In genomic region chr2:111017034-111017640, GRCh38 we compare ENCODE assay signal across 21 cellular contexts.
DNase-seq lines count a peak whose midpoint lies in the region; ATAC-seq, FAIRE-seq and TF ChIP-seq lines count a peak whose summit lies in the region.
"Had no signal": no experiment of that assay in that cellular context is flagged by ENCODE, and none has a peak within 500 bp of the region (broad histone marks: within the 10 kb centered on the region; RNA-seq: fewer than 3 reads in every experiment).

No MANE protein-coding gene starts in this region.

- H3K36me3 ChIP-seq in K562 (ENCODE audit: control insufficient read depth, insufficient read depth, low read length) (no peaks in the 10 kb centered on the region), HepG2 (replicated peaks in 1 of 2; ENCODE audit: control insufficient read depth in 1 of 2, insufficient read depth in 2 of 2, low read length in 2 of 2) (no peaks in the 10 kb centered on the region), heart right ventricle (no peaks in the 10 kb centered on the region)
- H3K36me3 ChIP-seq: BLaER1 treated with 17β-estradiol and CSF1 and Interleukin-3, amounts not matched to agents 10 nM and 100 nM had no signal

- H3K27me3 Mint-ChIP-seq in stimulated activated naive CD8-positive, alpha-beta T cell treated with anti-CD3 and anti-CD28 coated beads, Interleukin-15, amount 100 ng/mL, for 72 hours, result peaks cover 15% of the 10 kb centered on the region
- H3K27me3 Mint-ChIP-seq: IgD-negative memory B cell had no signal

- H4K20me1 ChIP-seq in K562 (replicated peaks; ENCODE audit: control insufficient read depth, insufficient read depth, low read length) (no peaks in the 10 kb centered on the region), HepG2 (ENCODE audit: insufficient read depth, low read length) (no peaks in the 10 kb centered on the region)
- H4K20me1 ChIP-seq: BLaER1 treated with 17β-estradiol and CSF1 and Interleukin-3, amounts not matched to agents 10 nM and 100 nM had no signal

- TF ChIP-seq POLR2A in K562 (conservative IDR thresholded peaks at IDR 0.05) (no peak), HepG2 (IDR thresholded peaks at IDR 0.05; ENCODE audit: insufficient read depth in 1 of 2, low read depth in 2 of 2, low read length in 2 of 2) (no peak)

- H2AFZ ChIP-seq in K562 (ENCODE audit: low read depth, low read length), result no peak overlapping the region
- H2AFZ ChIP-seq in HepG2 (ENCODE audit: low read length), result no peak overlapping the region

- no peak overlapping the region for H3K27ac Mint-ChIP-seq in stimulated activated naive CD8-positive, alpha-beta T cell treated with anti-CD3 and anti-CD28 coated beads, Interleukin-15, amount 100 ng/mL, for 72 hours
- H3K27ac Mint-ChIP-seq: IgD-negative memory B cell had no signal

- TF ChIP-seq RAD21 in K562 (CRISPR knock-in tag; conservative IDR thresholded peaks at IDR 0.05 in 1 of 2, IDR thresholded peaks at IDR 0.05 in 1 of 2) (no peak), HepG2 (CRISPR knock-in tag; IDR thresholded peaks at IDR 0.05) (no peak)

- H3K4me3 ChIP-seq in K562 (no peak overlapping the region), HepG2 (replicated peaks in 1 of 3; ENCODE audit: insufficient read depth in 1 of 3, low read depth in 2 of 3, low read length in 3 of 3) (no peak overlapping the region), heart right ventricle (no peak overlapping the region)
- H3K4me3 ChIP-seq: BLaER1 treated with 17β-estradiol and CSF1 and Interleukin-3, amounts not matched to agents 10 nM and 100 nM; GM12878 had no signal

- H3K27me3 ChIP-seq in K562 (ENCODE audit: control insufficient read depth in 2 of 2, insufficient read depth in 2 of 2, low read length in 2 of 2) (peaks cover 3 to 31% of the 10 kb centered on the region in 2 experiments; a peak in 4 of 5 replicates), HepG2 (ENCODE audit: control insufficient read depth in 1 of 2, insufficient read depth in 2 of 2, low read length in 2 of 2) (peaks cover 0 to 9% of the 10 kb centered on the region in 2 experiments; a peak in 2 of 5 replicates), heart right ventricle (peaks cover 0 to 3% (median 0%) of the 10 kb centered on the region in 7 donors)
- H3K27me3 ChIP-seq: BLaER1 treated with 17β-estradiol and CSF1 and Interleukin-3, amounts not matched to agents 10 nM and 100 nM had no signal

- peaks cover 6 to 16% of the 10 kb centered on the region in 2 donors for H3K9me3 Mint-ChIP-seq in stimulated activated naive CD8-positive, alpha-beta T cell treated with anti-CD3 and anti-CD28 coated beads, Interleukin-15, amount 100 ng/mL, for 72 hours

- CTCF ChIA-PET in K562 (lab: Yijun Ruan, JAX; ENCODE audit: low intra/inter-chr PET ratio) (no interaction called here), HepG2 (lab: Yijun Ruan, JAX; ENCODE audit: low intra/inter-chr PET ratio, low total read pairs) (no interaction called here)

- 22% methylated on average over 9 of the region's 9 CpGs for WGBS in K562 (ENCODE audit: insufficient coverage, low coverage, missing lambda C conversion rate)
- 44% methylated on average over 9 of the region's 9 CpGs for WGBS in HepG2 (ENCODE audit: low lambda C conversion rate)
- WGBS in heart right ventricle, 2 donors, result 90 to 94% methylated on average over 9 of the region's 9 CpGs

- no peak overlapping the region for H3K9ac ChIP-seq in K562 (ENCODE audit: insufficient read depth in 1 of 2, low read depth in 2 of 2, low read length in 2 of 2)
- no peak overlapping the region for H3K9ac ChIP-seq in HepG2 (ENCODE audit: insufficient read depth, low read depth, low read length)
- H3K9ac ChIP-seq: BLaER1 treated with 17β-estradiol and CSF1 and Interleukin-3, amounts not matched to agents 10 nM and 100 nM had no signal

- H3K4me1 ChIP-seq in K562 (replicated peaks in 1 of 2; ENCODE audit: control insufficient read depth in 2 of 2, insufficient read depth in 2 of 2, low read length in 2 of 2) (no peaks in the 10 kb centered on the region), HepG2 (ENCODE audit: insufficient read depth, low read length) (peaks cover 6% of the 10 kb centered on the region), heart right ventricle (no peaks in the 10 kb centered on the region)

- H3K9me3 ChIP-seq in K562 (replicated peaks; ENCODE audit: control insufficient read depth, insufficient read depth, low read depth, low read length) (no peaks in the 10 kb centered on the region), HepG2 (ENCODE audit: low read length) (no peaks in the 10 kb centered on the region), heart right ventricle (peaks cover 0 to 25% (median 6%) of the 10 kb centered on the region in 11 donors)

- peak; percentile 53 for ATAC-seq in stimulated activated naive CD8-positive, alpha-beta T cell treated with anti-CD3 and anti-CD28 coated beads, Interleukin-15, amount 100 ng/mL, for 72 hours
- ATAC-seq in stimulated activated naive CD8-positive, alpha-beta T cell treated with anti-CD3 and anti-CD28 coated beads, Interleukin-15, Interleukin-2, amounts not matched to agents 100 U/mL and 50 U/mL, for 24 hours, result no peak
- ATAC-seq in K562, result peak; percentile 50; the same call in 2 of the 3 replicates
- peak; percentile 75 for ATAC-seq in HepG2
- ATAC-seq in heart right ventricle, result no peak
- ATAC-seq: GM12878, Panc1 had no signal

- no peak for FAIRE-seq in K562 (lab: Jason Lieb, UNC)
- FAIRE-seq in HepG2 (lab: Jason Lieb, UNC), result no peak
- peak; percentile 79 for FAIRE-seq in urothelium cell line (lab: Jason Lieb, UNC)
- FAIRE-seq: GM12878, GM18507 had no signal

- H3K4me3 Mint-ChIP-seq in stimulated activated naive CD8-positive, alpha-beta T cell treated with anti-CD3 and anti-CD28 coated beads, Interleukin-15, amount 100 ng/mL, for 72 hours, result no peak overlapping the region
- H3K4me3 Mint-ChIP-seq: CD8-positive, alpha-beta memory T cell; IgD-negative memory B cell had no signal

- TF ChIP-seq CTCF in K562 (IDR thresholded peaks at IDR 0.05 in 2 of 3, conservative IDR thresholded peaks at IDR 0.05 in 1 of 3; ENCODE audit: insufficient read depth in 2 of 3, low read depth in 1 of 3, low read length in 3 of 3) (no peak), HepG2 (CRISPR knock-in tag; IDR thresholded peaks at IDR 0.05) (no peak), GM13977 (IDR thresholded peaks at IDR 0.05; ENCODE audit: extremely low read depth, insufficient read depth, missing control alignments) (no peak), heart right ventricle (IDR thresholded peaks at IDR 0.05) (no peak)

- H3K4me2 ChIP-seq in K562 (ENCODE audit: insufficient read depth, low read length) (no peak overlapping the region), HepG2 (ENCODE audit: low read depth, low read length) (no peak overlapping the region)
- H3K4me2 ChIP-seq: BLaER1 treated with 17β-estradiol and CSF1 and Interleukin-3, amounts not matched to agents 10 nM and 100 nM had no signal

- in situ Hi-C loops in K562 (cut with MboI), result no loop called here
- in situ Hi-C loops in HepG2 (cut with HindIII; ENCODE audit: extremely low pct_ligation_motif_present, low pct_unique_long_range_greater_than_20kb), result no loop called here
- in situ Hi-C loops in GM13977 (cut with MboI; ENCODE audit: low pct_unique_long_range_greater_than_20kb, low sequenced_read_pairs, unreplicated experiment), result no loop called here

- peaks cover 27% of the 10 kb centered on the region for H3K4me1 Mint-ChIP-seq in stimulated activated naive CD8-positive, alpha-beta T cell treated with anti-CD3 and anti-CD28 coated beads, Interleukin-15, amount 100 ng/mL, for 72 hours
- H3K4me1 Mint-ChIP-seq: IgD-negative memory B cell had no signal

- POLR2A ChIA-PET in K562 (lab: Yijun Ruan, JAX) (interaction anchor here (0.6 to 0.7 kb wide), 2 partner anchors 104 to 212 kb away, joined by 3 to 4 read pairs; partner anchors contain the start of gene BCL2L11), HepG2 (lab: Yijun Ruan, JAX) (no interaction called here)

- no TSS peak for BruUV-seq in K562 (replicated peaks; lab: Mats Ljungman, UMichigan)
- BruUV-seq in HepG2 (replicated peaks; lab: Mats Ljungman, UMichigan), result no TSS peak

- intact Hi-C loops in K562 (cut with micrococcal nuclease) (no loop called here), HepG2 (cut with micrococcal nuclease; ENCODE audit: unreplicated experiment) (no loop called here), heart right ventricle (cut with DNase I) (no loop called here)

- TF ChIP-seq EP300 in K562 (IDR thresholded peaks at IDR 0.05; ENCODE audit: low read length), result no peak
- no peak for TF ChIP-seq EP300 in HepG2 (IDR thresholded peaks at IDR 0.05; ENCODE audit: low read depth in 2 of 2, low read length in 2 of 2)
- no peak for TF ChIP-seq EP300 in HepG2 (CRISPR knock-in tag; IDR thresholded peaks at IDR 0.05; ENCODE audit: borderline replicate concordance)

- no peak for DNase-seq in stimulated activated naive CD8-positive, alpha-beta T cell treated with anti-CD3 and anti-CD28 coated beads, Interleukin-15, amount 100 ng/mL, for 72 hours
- no peak for DNase-seq in stimulated activated naive CD8-positive, alpha-beta T cell treated with anti-CD3 and anti-CD28 coated beads, Interleukin-15, Interleukin-2, amounts not matched to agents 100 U/mL and 50 U/mL, for 24 hours
- DNase-seq in K562 (ENCODE audit: extremely low read depth in 1 of 4, low spot score in 3 of 4) (no peak), HepG2 (ENCODE audit: low spot score) (no peak), urothelium cell line (ENCODE audit: low spot score) (no peak), GM13977 (ENCODE audit: low spot score) (no peak), heart right ventricle (no peak), Ammon's horn (ENCODE audit: low spot score) (no peak)
- DNase-seq: CD8-positive, alpha-beta memory T cell; DMS53; EL; NCI-H1048; NCI-H1436 treated with DMSO at 0.1 percent for 48 hours; NCI-H2029; NCI-H2171; NCI-H526 had no signal

- no peaks in the 10 kb centered on the region for H3K79me2 ChIP-seq in K562 (ENCODE audit: control insufficient read depth, insufficient read depth, low read length)
- H3K79me2 ChIP-seq in HepG2 (ENCODE audit: insufficient read depth, low read length), result no peaks in the 10 kb centered on the region

- no peaks in the 10 kb centered on the region for H3K9me1 ChIP-seq in K562 (ENCODE audit: control insufficient read depth, insufficient read depth, low read length)

- H3K27ac ChIP-seq in K562 (ENCODE audit: extremely low read depth, low read depth, low read length) (no peak overlapping the region), HepG2 (ENCODE audit: extremely low read length, insufficient read depth, low read length) (no peak overlapping the region), heart right ventricle (no peak overlapping the region)
- H3K27ac ChIP-seq: BLaER1 treated with 17β-estradiol and CSF1 and Interleukin-3, amounts not matched to agents 10 nM and 100 nM had no signal

Comparison
In these comparisons a context has a peak if more than half of its experiments do, and no peak if none do; other contexts are left out.
1. ATAC-seq: peak in stimulated activated naive CD8-positive, alpha-beta T cell treated with anti-CD3 and anti-CD28 coated beads, Interleukin-15, amount 100 ng/mL, for 72 hours (single experiment), K562 (single experiment) and HepG2 (single experiment); none in stimulated activated naive CD8-positive, alpha-beta T cell treated with anti-CD3 and anti-CD28 coated beads, Interleukin-15, Interleukin-2, amounts not matched to agents 100 U/mL and 50 U/mL, for 24 hours (single experiment) and heart right ventricle (0 of 8).